ENCODE assay signal across 1 cellular context in genomic region chr7:156773966-156774365, GRCh38.
TF ChIP-seq lines count a peak whose summit lies in the region.

No MANE protein-coding gene starts in this region.

TF ChIP-seq in IMR-90, 13 proteins besides CTCF, POLR2A, EP300 and RAD21 (continued from another document):
- TF ChIP-seq NFE2L2 (IDR thresholded peaks at IDR 0.05; ENCODE audit: low read depth, low read length) (no peak), ELK1 (IDR thresholded peaks at IDR 0.05; ENCODE audit: borderline replicate concordance, low read depth, low read length) (no peak), MXI1 (IDR thresholded peaks at IDR 0.05; ENCODE audit: borderline replicate concordance, low read depth, low read length) (no peak), USF2 (IDR thresholded peaks at IDR 0.05; ENCODE audit: low read depth, low read length) (no peak), BHLHE40 (IDR thresholded peaks at IDR 0.05; ENCODE audit: low read depth, low read length) (no peak), MAFK (IDR thresholded peaks at IDR 0.05; ENCODE audit: low read depth, low read length) (no peak)
TF ChIP-seq in IMR-90: peak in this region for 0.
